10 cellular contexts compared by ENCODE assay signal in the genomic region with DNA sequence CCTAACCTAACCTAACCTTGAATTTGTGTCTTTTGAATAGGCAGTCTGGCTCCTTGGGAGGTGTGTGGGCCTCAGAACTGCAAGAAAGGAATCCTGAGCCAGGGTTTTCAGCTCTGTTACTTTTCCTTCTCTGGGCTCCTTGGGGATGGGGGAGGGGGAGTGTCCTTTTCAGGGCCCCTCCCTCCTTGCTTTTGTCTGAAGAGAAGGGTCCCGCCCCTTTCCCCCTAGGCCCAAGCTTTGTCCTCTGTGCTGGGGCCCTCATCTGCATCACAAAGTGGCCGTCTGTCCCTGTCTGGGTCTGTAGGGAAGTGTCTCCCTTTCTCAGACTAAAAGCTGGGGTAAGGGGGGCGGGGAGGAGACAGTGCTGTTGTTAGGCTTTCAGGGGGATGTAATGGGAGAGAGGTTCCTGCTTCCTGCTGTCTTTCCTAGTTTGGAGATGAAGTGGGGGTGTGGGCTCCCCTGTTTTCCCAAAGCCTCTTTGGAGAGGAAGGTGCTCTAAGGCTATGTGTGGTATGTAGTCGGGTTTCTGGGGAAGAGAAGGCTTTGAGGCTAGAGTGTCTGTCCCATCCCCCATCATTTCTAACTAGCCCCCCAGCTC. TPM values are rescaled to one million over a fixed set of nuclear protein-coding genes. Genes with fewer than 3 reads are reported as not detected.
A peak's percentile ranks its signal among the peaks of the same experiment; 100 is the strongest.
DNase-seq lines count a peak whose midpoint lies in the region; ATAC-seq and TF ChIP-seq lines count a peak whose summit lies in the region.
"Had no signal": no experiment of that assay in that cellular context is flagged by ENCODE, and none has a peak within 500 bp of the region (broad histone marks: within the 10 kb centered on the region; RNA-seq: fewer than 3 reads in every experiment).

No MANE protein-coding gene starts in this region.

- TF ChIP-seq CTCF in activated CD8-positive, alpha-beta T cell treated with anti-CD3 and anti-CD28 coated beads for 36 hours (IDR thresholded peaks at IDR 0.05): no peak
- TF ChIP-seq CTCF in Peyer's patch (IDR thresholded peaks at IDR 0.05): no peak

- H3K4me3 ChIP-seq in Peyer's patch: no peak overlapping the region
- peak overlapping the region; percentile 30 for H3K4me3 ChIP-seq in iPS-11a (ENCODE audit: low read depth, low read length)
- no peak overlapping the region for H3K4me3 ChIP-seq in subcutaneous abdominal adipose tissue (ENCODE audit: low read depth in 1 of 5, low read length in 5 of 5)
- H3K4me3 ChIP-seq: psoas muscle had no signal

- no peak for TF ChIP-seq POLR2A in Peyer's patch (IDR thresholded peaks at IDR 0.05)

- peak overlapping the region; percentile 14 for H3K27ac Mint-ChIP-seq in activated CD8-positive, alpha-beta T cell treated with anti-CD3 and anti-CD28 coated beads for 36 hours
- H3K27ac Mint-ChIP-seq in activated CD8-positive, alpha-beta T cell treated with anti-CD3 and anti-CD28 coated beads, Interleukin-2, amount 10 ng/mL, durations not matched to agents 7 days and 5 days: no peak overlapping the region
- H3K27ac Mint-ChIP-seq in natural killer cell treated with Interleukin-12 subunit alpha and Interleukin-12 subunit beta and Interleukin-15 and Interleukin-18, amount 100 ng/mL, for 72 hours: peak overlapping the region in 1 of 2 donors; percentile 0

- ATAC-seq in activated CD8-positive, alpha-beta T cell treated with anti-CD3 and anti-CD28 coated beads for 36 hours: no peak
- no peak for ATAC-seq in activated CD8-positive, alpha-beta T cell treated with anti-CD3 and anti-CD28 coated beads, Interleukin-2, amount 10 ng/mL, durations not matched to agents 7 days and 5 days
- ATAC-seq in natural killer cell treated with Interleukin-12 subunit alpha and Interleukin-12 subunit beta and Interleukin-15 and Interleukin-18, amount 100 ng/mL, for 72 hours: no peak
- ATAC-seq: PC-3, psoas muscle had no signal

- CTCF ChIA-PET in activated CD8-positive, alpha-beta T cell treated with anti-CD3 and anti-CD28 coated beads for 36 hours (lab: Charles Lee): no interaction called here
- CTCF ChIA-PET in activated CD8-positive, alpha-beta T cell treated with anti-CD3 and anti-CD28 coated beads, Interleukin-2, amount 10 ng/mL, durations not matched to agents 7 days and 5 days (lab: Charles Lee): no interaction called here

- H3K27ac ChIP-seq in Peyer's patch: peak overlapping the region in 3 of 4 donors; percentile 8 to 65 (median 50)
- H3K27ac ChIP-seq in subcutaneous abdominal adipose tissue (ENCODE audit: low read depth, low read length): no peak overlapping the region
- H3K27ac ChIP-seq: psoas muscle had no signal

- DNase-seq in activated CD8-positive, alpha-beta T cell treated with anti-CD3 and anti-CD28 coated beads for 36 hours: no peak
- no peak for DNase-seq in activated CD8-positive, alpha-beta T cell treated with anti-CD3 and anti-CD28 coated beads, Interleukin-2, amount 10 ng/mL, durations not matched to agents 7 days and 5 days
- DNase-seq in Peyer's patch (no peak), NCI-H187 treated with DMSO at 0.1 percent for 48 hours (lab: John Stamatoyannopoulos, UW) (no peak)
- no peak for DNase-seq in effector CD8-positive, alpha-beta T cell (lab: John Stamatoyannopoulos, UW)
- no peak for DNase-seq in natural killer cell treated with Interleukin-12 subunit alpha and Interleukin-12 subunit beta and Interleukin-15 and Interleukin-18, amount 100 ng/mL, for 72 hours (ENCODE audit: low spot score)
- DNase-seq: PC-3, psoas muscle had no signal

- H3K9me3 Mint-ChIP-seq in activated CD8-positive, alpha-beta T cell treated with anti-CD3 and anti-CD28 coated beads for 36 hours: no peaks in the 10 kb centered on the region
- no peaks in the 10 kb centered on the region for H3K9me3 Mint-ChIP-seq in activated CD8-positive, alpha-beta T cell treated with anti-CD3 and anti-CD28 coated beads, Interleukin-2, amount 10 ng/mL, durations not matched to agents 7 days and 5 days (ENCODE audit: insufficient read depth)
- no peaks in the 10 kb centered on the region for H3K9me3 Mint-ChIP-seq in natural killer cell treated with Interleukin-12 subunit alpha and Interleukin-12 subunit beta and Interleukin-15 and Interleukin-18, amount 100 ng/mL, for 72 hours

- POLR2A ChIA-PET in activated CD8-positive, alpha-beta T cell treated with anti-CD3 and anti-CD28 coated beads for 36 hours (lab: Charles Lee): interaction anchor here (0.8 kb wide), 1 partner anchor 20 kb away, joined by 3 read pairs; no protein-coding TSS in a partner anchor
- POLR2A ChIA-PET in activated CD8-positive, alpha-beta T cell treated with anti-CD3 and anti-CD28 coated beads, Interleukin-2, amount 10 ng/mL, durations not matched to agents 7 days and 5 days (lab: Charles Lee): no interaction called here

- H3K27me3 ChIP-seq in Peyer's patch (no peaks in the 10 kb centered on the region), subcutaneous abdominal adipose tissue (ENCODE audit: control insufficient read depth in 5 of 5, insufficient read depth in 4 of 5, low read length in 5 of 5) (no peaks in the 10 kb centered on the region)

- no peaks in the 10 kb centered on the region for H3K9me3 ChIP-seq in Peyer's patch
- no peaks in the 10 kb centered on the region for H3K9me3 ChIP-seq in subcutaneous abdominal adipose tissue (ENCODE audit: control insufficient read depth in 5 of 5, low read length in 5 of 5)
- H3K9me3 ChIP-seq: psoas muscle had no signal

- H3K36me3 ChIP-seq in Peyer's patch (peaks cover 0 to 19% (median 0%) of the 10 kb centered on the region in 3 donors), subcutaneous abdominal adipose tissue (ENCODE audit: control insufficient read depth in 5 of 5, insufficient read depth in 5 of 5, low read length in 5 of 5) (peaks cover 3 to 16% (median 9%) of the 10 kb centered on the region in 5 donors)

- H3K4me3 Mint-ChIP-seq in activated CD8-positive, alpha-beta T cell treated with anti-CD3 and anti-CD28 coated beads for 36 hours: no peak overlapping the region
- no peak overlapping the region for H3K4me3 Mint-ChIP-seq in activated CD8-positive, alpha-beta T cell treated with anti-CD3 and anti-CD28 coated beads, Interleukin-2, amount 10 ng/mL, durations not matched to agents 7 days and 5 days
- no peak overlapping the region for H3K4me3 Mint-ChIP-seq in natural killer cell treated with Interleukin-12 subunit alpha and Interleukin-12 subunit beta and Interleukin-15 and Interleukin-18, amount 100 ng/mL, for 72 hours

- H3K4me1 ChIP-seq in Peyer's patch: peaks cover 5 to 54% (median 8%) of the 10 kb centered on the region in 4 donors
- H3K4me1 ChIP-seq in subcutaneous abdominal adipose tissue (ENCODE audit: control insufficient read depth in 5 of 5, insufficient read depth in 5 of 5, low read length in 5 of 5): peaks cover 2 to 33% (median 24%) of the 10 kb centered on the region in 5 donors

- H3K27me3 Mint-ChIP-seq in activated CD8-positive, alpha-beta T cell treated with anti-CD3 and anti-CD28 coated beads for 36 hours: no peaks in the 10 kb centered on the region
- no peaks in the 10 kb centered on the region for H3K27me3 Mint-ChIP-seq in activated CD8-positive, alpha-beta T cell treated with anti-CD3 and anti-CD28 coated beads, Interleukin-2, amount 10 ng/mL, durations not matched to agents 7 days and 5 days (ENCODE audit: low read depth)
- H3K27me3 Mint-ChIP-seq in natural killer cell treated with Interleukin-12 subunit alpha and Interleukin-12 subunit beta and Interleukin-15 and Interleukin-18, amount 100 ng/mL, for 72 hours: no peaks in the 10 kb centered on the region

- peak overlapping the region in 3 of 5 donors; percentile 12 to 47 (median 32) for H3K9ac ChIP-seq in subcutaneous abdominal adipose tissue (ENCODE audit: low read length in 5 of 5)

- peaks cover 43% of the 10 kb centered on the region for H3K4me1 Mint-ChIP-seq in activated CD8-positive, alpha-beta T cell treated with anti-CD3 and anti-CD28 coated beads for 36 hours (ENCODE audit: low read depth)
- H3K4me1 Mint-ChIP-seq in activated CD8-positive, alpha-beta T cell treated with anti-CD3 and anti-CD28 coated beads, Interleukin-2, amount 10 ng/mL, durations not matched to agents 7 days and 5 days (ENCODE audit: low read depth): peaks cover 42% of the 10 kb centered on the region
- peaks cover 31 to 41% of the 10 kb centered on the region in 2 donors for H3K4me1 Mint-ChIP-seq in natural killer cell treated with Interleukin-12 subunit alpha and Interleukin-12 subunit beta and Interleukin-15 and Interleukin-18, amount 100 ng/mL, for 72 hours (ENCODE audit: low read depth in 2 of 2)

- intact Hi-C loops in activated CD8-positive, alpha-beta T cell treated with anti-CD3 and anti-CD28 coated beads for 36 hours (cut with micrococcal nuclease): no loop called here

- peaks cover 9% of the 10 kb centered on the region for H3K36me3 Mint-ChIP-seq in activated CD8-positive, alpha-beta T cell treated with anti-CD3 and anti-CD28 coated beads for 36 hours (ENCODE audit: low read depth)
- H3K36me3 Mint-ChIP-seq in activated CD8-positive, alpha-beta T cell treated with anti-CD3 and anti-CD28 coated beads, Interleukin-2, amount 10 ng/mL, durations not matched to agents 7 days and 5 days (ENCODE audit: low read depth): peaks cover 5% of the 10 kb centered on the region
- peaks cover 11% of the 10 kb centered on the region for H3K36me3 Mint-ChIP-seq in natural killer cell treated with Interleukin-12 subunit alpha and Interleukin-12 subunit beta and Interleukin-15 and Interleukin-18, amount 100 ng/mL, for 72 hours

RNA-seq across cellular contexts. Expression of gene AGO1, which starts 3.1 kb away (rescaled TPM):
- total RNA-seq in activated CD8-positive, alpha-beta T cell treated with anti-CD3 and anti-CD28 coated beads for 36 hours: 10 to 100 TPM; 33.0 to 34.2 TPM
- total RNA-seq in activated CD8-positive, alpha-beta T cell treated with anti-CD3 and anti-CD28 coated beads, Interleukin-2, amount 10 ng/mL, durations not matched to agents 7 days and 5 days: 10 to 100 TPM; 20.8 to 21.3 TPM
- total RNA-seq in Peyer's patch: 10 to 100 TPM; 27.0 to 39.7 (median 31.7) TPM
- 10 to 100 TPM; 25.3 to 37.2 TPM for total RNA-seq in natural killer cell treated with Interleukin-12 subunit alpha and Interleukin-12 subunit beta and Interleukin-15 and Interleukin-18, amount 100 ng/mL, for 72 hours

RNA-seq across cellular contexts. Expression of gene AGO3, which starts 44.8 kb away (rescaled TPM):
- 10 to 100 TPM; 27.7 to 30.0 TPM for total RNA-seq in activated CD8-positive, alpha-beta T cell treated with anti-CD3 and anti-CD28 coated beads for 36 hours
- 10 to 100 TPM; 27.2 to 30.2 TPM for total RNA-seq in activated CD8-positive, alpha-beta T cell treated with anti-CD3 and anti-CD28 coated beads, Interleukin-2, amount 10 ng/mL, durations not matched to agents 7 days and 5 days
- 10 to 100 TPM; 12.1 to 33.0 (median 18.6) TPM for total RNA-seq in Peyer's patch
- 10 to 100 TPM; 37.7 to 56.5 TPM for total RNA-seq in natural killer cell treated with Interleukin-12 subunit alpha and Interleukin-12 subunit beta and Interleukin-15 and Interleukin-18, amount 100 ng/mL, for 72 hours
